In the genomic region with DNA sequence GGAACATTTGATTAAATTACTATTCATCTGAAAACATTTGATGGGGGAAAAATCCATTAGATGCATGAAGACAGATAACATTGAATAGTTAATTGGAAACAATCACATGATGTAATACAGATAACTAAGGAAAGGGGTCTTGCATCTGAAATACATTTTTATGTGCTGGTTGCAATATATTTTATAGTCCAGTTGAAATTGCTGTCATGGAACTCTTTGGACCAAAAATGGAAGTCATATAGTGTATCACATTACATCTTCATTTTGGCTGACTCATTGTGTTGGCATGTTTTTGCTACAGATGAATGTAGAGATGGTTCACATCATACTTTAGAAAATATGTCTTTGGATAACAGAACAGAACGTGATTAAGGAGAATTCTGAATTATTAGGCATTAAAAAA, we compare ENCODE assay signal across 1 cellular context.
TF ChIP-seq lines count a peak whose summit lies in the region.

No MANE protein-coding gene starts in this region.

TF ChIP-seq in WTC11, 78 proteins besides CTCF, POLR2A, EP300 and RAD21 (continued from another document):
- TF ChIP-seq ATF6 (CRISPR knock-in tag; IDR thresholded peaks at IDR 0.05): no peak
